Comparison of ENCODE assay signal across 9 cellular contexts in the genomic region with DNA sequence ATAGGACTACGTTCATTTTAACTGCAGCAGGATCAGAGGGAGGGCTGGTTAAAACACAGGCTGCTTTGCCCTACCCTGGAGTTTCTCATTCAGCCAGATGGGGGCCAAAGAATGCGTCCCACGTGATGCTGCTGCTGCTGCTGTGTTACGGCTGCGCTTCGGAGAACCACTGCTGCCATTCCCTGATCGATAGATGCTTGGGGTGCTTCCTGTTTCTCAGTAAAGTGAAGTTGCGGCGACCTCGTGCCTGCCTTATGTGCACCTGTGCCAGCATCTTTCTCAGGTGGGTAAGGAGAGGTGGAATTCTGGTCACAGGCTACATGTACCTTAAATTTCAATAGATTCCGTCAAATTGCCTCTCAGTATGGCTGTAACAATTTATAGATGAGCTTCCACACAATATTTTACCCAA. TPM values are rescaled to one million over a fixed set of nuclear protein-coding genes. Genes with fewer than 3 reads are reported as not detected.
DNase-seq lines count a peak whose midpoint lies in the region; ATAC-seq and TF ChIP-seq lines count a peak whose summit lies in the region.
"Had no signal": no experiment of that assay in that cellular context is flagged by ENCODE, and none has a peak within 500 bp of the region (broad histone marks: within the 10 kb centered on the region; RNA-seq: fewer than 3 reads in every experiment).

No MANE protein-coding gene starts in this region.

- peak overlapping the region; percentile 42 for H3K4me3 Mint-ChIP-seq in mesothelial cell of epicardium

- DNase-seq in GM06990 (ENCODE audit: extremely low read depth, insufficient read length) = no peak
- peak; percentile 82 for DNase-seq in NT2/D1 (ENCODE audit: low read depth, low spot score)
- peak; percentile 34 to 49 for DNase-seq in cardiac fibroblast (ENCODE audit: low read depth in 2 of 2)
- no peak for DNase-seq in mesothelial cell of epicardium (ENCODE audit: low spot score in 2 of 2, unreplicated experiment in 2 of 2)
- no peak for DNase-seq in DMS153 (lab: John Stamatoyannopoulos, UW)
- DNase-seq in NCI-H2107 treated with DMSO at 0.1 percent for 48 hours (lab: John Stamatoyannopoulos, UW; ENCODE audit: unreplicated experiment) = no peak
- no peak for DNase-seq in D341Med (ENCODE audit: low spot score)
- DNase-seq: pancreas had no signal

- H3K9me3 Mint-ChIP-seq in mesothelial cell of epicardium = no peaks in the 10 kb centered on the region

- peaks cover 3% of the 10 kb centered on the region for H3K4me1 ChIP-seq in NT2/D1 (ENCODE audit: insufficient read depth, insufficient read length)
- H3K4me1 ChIP-seq: pancreas had no signal

- no peaks in the 10 kb centered on the region for H3K9me3 ChIP-seq in NT2/D1 (ENCODE audit: insufficient read depth, low read length)
- H3K9me3 ChIP-seq: pancreas had no signal

- H3K4me3 ChIP-seq in GM06990 (replicated peaks; ENCODE audit: low read depth, low read length) = no peak overlapping the region
- H3K4me3 ChIP-seq in NT2/D1 (ENCODE audit: insufficient read length, low read depth) = peak overlapping the region; percentile 36
- no peak overlapping the region for H3K4me3 ChIP-seq in cardiac fibroblast (replicated peaks in 1 of 2; ENCODE audit: low read depth in 2 of 2, low read length in 2 of 2)
- H3K4me3 ChIP-seq: pancreas had no signal

- ATAC-seq in HG03039 (IDR thresholded peaks at IDR 0.05; ENCODE audit: unreplicated experiment) = no peak

- peaks cover 12% of the 10 kb centered on the region for H3K27me3 Mint-ChIP-seq in mesothelial cell of epicardium (ENCODE audit: low read depth)

- no peak overlapping the region for H3K27ac Mint-ChIP-seq in mesothelial cell of epicardium

- no peaks in the 10 kb centered on the region for H3K36me3 ChIP-seq in GM06990 (ENCODE audit: control insufficient read depth, insufficient read depth, low read length)
- no peaks in the 10 kb centered on the region for H3K36me3 ChIP-seq in NT2/D1 (ENCODE audit: insufficient read depth, insufficient read length, low read length)
- H3K36me3 ChIP-seq: pancreas had no signal

- H3K27me3 ChIP-seq in GM06990 (replicated peaks; ENCODE audit: control insufficient read depth, insufficient read depth, low read length) (no peaks in the 10 kb centered on the region), NT2/D1 (ENCODE audit: insufficient read depth, insufficient read length) (no peaks in the 10 kb centered on the region)
- H3K27me3 ChIP-seq: pancreas had no signal

- H3K9ac ChIP-seq in NT2/D1 (ENCODE audit: insufficient read length, low read depth) = peak overlapping the region; percentile 36

- no peaks in the 10 kb centered on the region for H3K36me3 Mint-ChIP-seq in mesothelial cell of epicardium

- peak; percentile 17 for TF ChIP-seq CTCF in GM06990 (IDR thresholded peaks at IDR 0.05; ENCODE audit: insufficient read depth, low read length, poor library complexity, severe bottlenecking)
- TF ChIP-seq CTCF in cardiac fibroblast (IDR thresholded peaks at IDR 0.05; ENCODE audit: low read depth, low read length) = peak; percentile 47
- peak; percentile 28 for TF ChIP-seq CTCF in mesothelial cell of epicardium (IDR thresholded peaks at IDR 0.05; ENCODE audit: unreplicated experiment)

- H3K4me1 Mint-ChIP-seq in mesothelial cell of epicardium = peaks cover 10% of the 10 kb centered on the region

RNA-seq across cellular contexts. Expression of a gene that starts 24.7 kb away (rescaled TPM):
- 0.16 to 0.40 TPM (median 0.38 TPM) in 3 replicates for total RNA-seq in mesothelial cell of epicardium

Comparison
In these comparisons a context has a peak if more than half of its experiments do, and no peak if none do; other contexts are left out.
1. DNase-seq: peak in NT2/D1 (single experiment) and cardiac fibroblast (2 of 2); none in GM06990 (single experiment), mesothelial cell of epicardium (0 of 2), DMS153 (single experiment), NCI-H2107 treated with DMSO at 0.1 percent for 48 hours (single experiment) and D341Med (single experiment).
2. Peak in every context shown above with its lines, with median percentiles within 50 percentile points of each other: CTCF ChIP-seq.